ENCODE assay signal across 8 cellular contexts in the genomic region with DNA sequence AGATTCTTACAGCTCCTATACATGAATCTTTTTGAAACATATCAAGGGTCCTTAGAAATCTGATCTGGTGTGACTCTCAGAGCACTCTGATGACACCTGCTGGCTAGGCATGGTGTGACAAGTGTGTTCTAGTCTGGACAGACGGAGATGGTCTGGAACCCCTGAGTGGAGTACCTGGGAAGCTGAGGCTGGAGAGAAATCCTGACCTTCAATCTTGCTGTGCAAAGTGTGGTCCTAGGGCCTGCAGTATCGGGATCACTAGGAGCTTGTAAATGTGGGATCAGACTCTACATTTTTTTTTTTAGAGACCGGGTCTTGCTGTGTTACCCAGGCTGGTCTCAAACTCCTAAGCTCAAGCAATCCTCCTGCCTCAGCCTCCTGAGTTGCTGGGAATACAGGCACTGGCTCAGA.
DNase-seq lines count a peak whose midpoint lies in the region; ATAC-seq and TF ChIP-seq lines count a peak whose summit lies in the region.

No MANE protein-coding gene starts in this region.

- H3K4ac ChIP-seq in IMR-90 (ENCODE audit: low read depth, low read length): no peak overlapping the region

- H3K4me2 ChIP-seq in IMR-90 (ENCODE audit: low read depth, low read length): no peak overlapping the region

- intact Hi-C loops in IMR-90 (cut with micrococcal nuclease): loop anchor here (1.0 kb wide), 3 partner anchors 234 to 483 kb away; no protein-coding TSS in a partner anchor
- intact Hi-C loops in Panc1 (cut with micrococcal nuclease; ENCODE audit: unreplicated experiment): loop anchor here (1.0 to 2.0 kb wide), 2 partner anchors 234 to 383 kb away; no protein-coding TSS in a partner anchor

- DNase-seq in AG04450 (ENCODE audit: low read depth, low spot score) (peak; percentile 24), IMR-90 (peak; percentile 61), Panc1 (ENCODE audit: low read depth, low spot score) (peak; percentile 50), fibroblast of peridontal ligament (ENCODE audit: extremely low read depth) (peak; percentile 74), occipital lobe (lab: John Stamatoyannopoulos, UW) (peak; percentile 14), thoracic aorta (ENCODE audit: low spot score) (peak; percentile 9)
- peak; percentile 78 for DNase-seq in activated T-cell treated with anti-CD3 and anti-CD28 coated beads, Interleukin-2, amount 50 U/mL, for 4 hours

- no peak overlapping the region for H3K14ac ChIP-seq in IMR-90 (replicated peaks; ENCODE audit: low read depth, low read length)

- H3K27me3 Mint-ChIP-seq in activated T-cell treated with anti-CD3 and anti-CD28 coated beads, Interleukin-2, amount 50 U/mL, for 4 hours (ENCODE audit: low read depth): peaks cover 3% of the 10 kb centered on the region

- no peak overlapping the region for H3K23ac ChIP-seq in IMR-90 (ENCODE audit: low read depth, low read length)

- H4K5ac ChIP-seq in IMR-90 (ENCODE audit: low read depth, low read length): no peak overlapping the region

- POLR2A ChIA-PET in AG04450 (lab: Yijun Ruan, JAX): no interaction called here
- POLR2A ChIA-PET in IMR-90 (lab: Charles Lee; ENCODE audit: unreplicated experiment): no interaction called here
- POLR2A ChIA-PET in Panc1 (lab: Charles Lee): no interaction called here

- H3K9me3 Mint-ChIP-seq in activated T-cell treated with anti-CD3 and anti-CD28 coated beads, Interleukin-2, amount 50 U/mL, for 4 hours: no peaks in the 10 kb centered on the region

- H4K20me1 ChIP-seq in IMR-90 (ENCODE audit: insufficient read depth, low read length): no peaks in the 10 kb centered on the region

- no peaks in the 10 kb centered on the region for H3K4me1 ChIP-seq in IMR-90 (ENCODE audit: control insufficient read depth, insufficient read depth, low read length)
- no peaks in the 10 kb centered on the region for H3K4me1 ChIP-seq in Panc1 (ENCODE audit: control insufficient read depth, insufficient read depth, low read length)
- no peaks in the 10 kb centered on the region for H3K4me1 ChIP-seq in thoracic aorta (ENCODE audit: control insufficient read depth in 1 of 2, low read depth in 2 of 2)

- H2BK5ac ChIP-seq in IMR-90 (ENCODE audit: low read depth, low read length, poor library complexity, severe bottlenecking): no peak overlapping the region

- ATAC-seq in GM18511 (IDR thresholded peaks at IDR 0.05; ENCODE audit: unreplicated experiment) (peak; percentile 78), IMR-90 (ENCODE audit: low read depth) (peak; percentile 100), Panc1 (peak; percentile 85), thoracic aorta (ENCODE audit: insufficient number of reproducible peaks, low FRiP score, low read depth) (no peak)
- ATAC-seq in activated T-cell treated with anti-CD3 and anti-CD28 coated beads, Interleukin-2, amount 50 U/mL, for 4 hours: peak; percentile 70 to 85

- H3K4me3 ChIP-seq in AG04450 (ENCODE audit: low read depth, low read length) (no peak overlapping the region), IMR-90 (ENCODE audit: insufficient read depth, low read depth, low read length) (no peak overlapping the region), Panc1 (ENCODE audit: low read depth in 2 of 2, low read length in 2 of 2) (no peak overlapping the region), thoracic aorta (no peak overlapping the region)

- no peak overlapping the region for H2BK120ac ChIP-seq in IMR-90 (ENCODE audit: low read depth, low read length)

- peaks cover 3% of the 10 kb centered on the region for H3K4me1 Mint-ChIP-seq in activated T-cell treated with anti-CD3 and anti-CD28 coated beads, Interleukin-2, amount 50 U/mL, for 4 hours (ENCODE audit: low read depth)

- H3K9ac ChIP-seq in IMR-90 (ENCODE audit: low read depth, low read length): no peak overlapping the region

- peak; percentile 84 for TF ChIP-seq RAD21 in IMR-90 (IDR thresholded peaks at IDR 0.05; ENCODE audit: low read length)

- H2BK20ac ChIP-seq in IMR-90 (ENCODE audit: low read depth, low read length): no peak overlapping the region

- no peak overlapping the region for H2AK5ac ChIP-seq in IMR-90 (ENCODE audit: low read depth, low read length)

- H3K36me3 ChIP-seq in IMR-90 (ENCODE audit: control insufficient read depth, insufficient read depth, low read length): no peaks in the 10 kb centered on the region
- no peaks in the 10 kb centered on the region for H3K36me3 ChIP-seq in Panc1 (ENCODE audit: control insufficient read depth, insufficient read depth, low read length)
- no peaks in the 10 kb centered on the region for H3K36me3 ChIP-seq in thoracic aorta

- dilution Hi-C loops in IMR-90 (cut with HindIII; ENCODE audit: low sequenced_read_pairs, unreplicated experiment): no loop called here

- no peak overlapping the region for H3K56ac ChIP-seq in IMR-90 (ENCODE audit: extremely low read depth, insufficient read depth, low read length)

- H4K8ac ChIP-seq in IMR-90 (ENCODE audit: low read depth in 2 of 2, low read length in 2 of 2): no peak overlapping the region

- no peak overlapping the region for H3K4me3 Mint-ChIP-seq in activated T-cell treated with anti-CD3 and anti-CD28 coated beads, Interleukin-2, amount 50 U/mL, for 4 hours

- H3K27me3 ChIP-seq in AG04450 (ENCODE audit: control insufficient read depth, insufficient read depth, low read length) (peaks cover 2% of the 10 kb centered on the region), IMR-90 (ENCODE audit: control insufficient read depth, insufficient read depth, low read length) (peaks cover 2% of the 10 kb centered on the region), Panc1 (ENCODE audit: control insufficient read depth, insufficient read depth, low read length) (no peaks in the 10 kb centered on the region), thoracic aorta (replicated peaks; ENCODE audit: insufficient read depth) (no peaks in the 10 kb centered on the region)

- BruUV-seq in IMR-90 (replicated peaks; lab: Mats Ljungman, UMichigan): no TSS peak
- no TSS peak for BruUV-seq in Panc1 (replicated peaks; lab: Mats Ljungman, UMichigan)

- peak; percentile 90 for TF ChIP-seq CTCF in AG04450 (IDR thresholded peaks at IDR 0.05; ENCODE audit: low read depth, low read length)
- peak; percentile 84 for TF ChIP-seq CTCF in IMR-90 (conservative IDR thresholded peaks at IDR 0.05; ENCODE audit: low read depth, low read length)
- TF ChIP-seq CTCF in Panc1 (IDR thresholded peaks at IDR 0.05): peak; percentile 80
- peak; percentile 63 for TF ChIP-seq CTCF in thoracic aorta (IDR thresholded peaks at IDR 0.05)

- no peaks in the 10 kb centered on the region for H3K9me3 ChIP-seq in AG04450 (ENCODE audit: control insufficient read depth, insufficient read depth, low read length)
- H3K9me3 ChIP-seq in IMR-90 (ENCODE audit: control insufficient read depth, insufficient read depth, low read length): no peaks in the 10 kb centered on the region
- H3K9me3 ChIP-seq in Panc1 (ENCODE audit: control insufficient read depth, insufficient read depth, low read depth, low read length): no peaks in the 10 kb centered on the region
- H3K9me3 ChIP-seq in thoracic aorta: no peaks in the 10 kb centered on the region

- no peak overlapping the region for H3K27ac ChIP-seq in AG04450 (ENCODE audit: low read depth, low read length)
- no peak overlapping the region for H3K27ac ChIP-seq in IMR-90 (ENCODE audit: insufficient read depth, low read length)
- H3K27ac ChIP-seq in Panc1 (ENCODE audit: low read length): no peak overlapping the region
- no peak overlapping the region for H3K27ac ChIP-seq in thoracic aorta

- H2BK15ac ChIP-seq in IMR-90 (ENCODE audit: low read depth, low read length): no peak overlapping the region

- in situ Hi-C loops in IMR-90 (cut with MboI; ENCODE audit: low sequenced_read_pairs): loop anchor here (5.0 kb wide), 1 partner anchor 384 kb away; no protein-coding TSS in a partner anchor
- in situ Hi-C loops in Panc1 (cut with HindIII; ENCODE audit: low pct_unique_long_range_greater_than_20kb, low sequenced_read_pairs): no loop called here

- no peak overlapping the region for H2AFZ ChIP-seq in IMR-90 (replicated peaks; ENCODE audit: low read length, poor library complexity)

- no peak for TF ChIP-seq POLR2A in IMR-90 (IDR thresholded peaks at IDR 0.05; ENCODE audit: low read depth, low read length)

- CTCF ChIA-PET in AG04450 (lab: Charles Lee) (interaction anchor here (0.5 to 8.7 kb wide), 65 partner anchors 10 to 501 kb away, joined by 3 to 329 read pairs (median 4); no protein-coding TSS in a partner anchor), IMR-90 (lab: Yijun Ruan, JAX) (interaction anchor here (0.5 to 2.0 kb wide), 19 partner anchors 21 to 482 kb away, joined by 3 to 11 read pairs (median 6); no protein-coding TSS in a partner anchor), Panc1 (lab: Charles Lee) (interaction anchor here (0.8 to 1.4 kb wide), 3 partner anchors 233 to 427 kb away, joined by 5 to 7 read pairs (median 6); no protein-coding TSS in a partner anchor)

- no peak overlapping the region for H2AK9ac ChIP-seq in IMR-90 (replicated peaks; ENCODE audit: low read depth, low read length, poor library complexity)

- no peak overlapping the region for H4K91ac ChIP-seq in IMR-90 (ENCODE audit: insufficient read depth, low read depth, low read length)

- no peaks in the 10 kb centered on the region for H3K9me1 ChIP-seq in IMR-90 (ENCODE audit: insufficient read depth, low read length)

- WGBS in IMR-90 (ENCODE audit: extremely low coverage in 2 of 2, insufficient read length in 1 of 2), 2 experiments: 40% methylated on average over 2 of the region's 3 CpGs; no CpG with 5 or more reads in 1 of the 2 experiments

- no peaks in the 10 kb centered on the region for H3K79me1 ChIP-seq in IMR-90 (ENCODE audit: low read depth in 1 of 2, low read length in 2 of 2)

- H3K18ac ChIP-seq in IMR-90 (ENCODE audit: low read depth, low read length): no peak overlapping the region

- no peaks in the 10 kb centered on the region for H3K36me3 Mint-ChIP-seq in activated T-cell treated with anti-CD3 and anti-CD28 coated beads, Interleukin-2, amount 50 U/mL, for 4 hours (ENCODE audit: insufficient read depth)

TF ChIP-seq in IMR-90, 13 proteins besides CTCF, POLR2A, EP300 and RAD21 (continues in another document):
- TF ChIP-seq MAZ (IDR thresholded peaks at IDR 0.05; ENCODE audit: borderline replicate concordance, low read depth, low read length) (no peak), RCOR1 (IDR thresholded peaks at IDR 0.05; ENCODE audit: insufficient replicate concordance, low read length) (no peak), FOS (IDR thresholded peaks at IDR 0.05; ENCODE audit: low read depth, low read length) (no peak), SMC3 (IDR thresholded peaks at IDR 0.05; ENCODE audit: low read depth, low read length) (peak; percentile 92), BHLHE40 (IDR thresholded peaks at IDR 0.05; ENCODE audit: low read depth, low read length) (no peak), MAFK (IDR thresholded peaks at IDR 0.05; ENCODE audit: low read depth, low read length) (no peak)
- TF ChIP-seq, protein P1, sequence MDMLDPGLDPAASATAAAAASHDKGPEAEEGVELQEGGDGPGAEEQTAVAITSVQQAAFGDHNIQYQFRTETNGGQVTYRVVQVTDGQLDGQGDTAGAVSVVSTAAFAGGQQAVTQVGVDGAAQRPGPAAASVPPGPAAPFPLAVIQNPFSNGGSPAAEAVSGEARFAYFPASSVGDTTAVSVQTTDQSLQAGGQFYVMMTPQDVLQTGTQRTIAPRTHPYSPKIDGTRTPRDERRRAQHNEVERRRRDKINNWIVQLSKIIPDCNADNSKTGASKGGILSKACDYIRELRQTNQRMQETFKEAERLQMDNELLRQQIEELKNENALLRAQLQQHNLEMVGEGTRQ (IDR thresholded peaks at IDR 0.05; ENCODE audit: low read depth, low read length): no peak

Comparison
In these comparisons a context has a peak if more than half of its experiments do, and no peak if none do; other contexts are left out.
1. DNase-seq: peak in every context shown above with its lines; median percentile 78 in activated T-cell treated with anti-CD3 and anti-CD28 coated beads, Interleukin-2, amount 50 U/mL, for 4 hours; 74 in fibroblast of peridontal ligament; 61 in IMR-90; 50 in Panc1; 24 in AG04450; 14 in occipital lobe; 9 in thoracic aorta.